In the genomic region with DNA sequence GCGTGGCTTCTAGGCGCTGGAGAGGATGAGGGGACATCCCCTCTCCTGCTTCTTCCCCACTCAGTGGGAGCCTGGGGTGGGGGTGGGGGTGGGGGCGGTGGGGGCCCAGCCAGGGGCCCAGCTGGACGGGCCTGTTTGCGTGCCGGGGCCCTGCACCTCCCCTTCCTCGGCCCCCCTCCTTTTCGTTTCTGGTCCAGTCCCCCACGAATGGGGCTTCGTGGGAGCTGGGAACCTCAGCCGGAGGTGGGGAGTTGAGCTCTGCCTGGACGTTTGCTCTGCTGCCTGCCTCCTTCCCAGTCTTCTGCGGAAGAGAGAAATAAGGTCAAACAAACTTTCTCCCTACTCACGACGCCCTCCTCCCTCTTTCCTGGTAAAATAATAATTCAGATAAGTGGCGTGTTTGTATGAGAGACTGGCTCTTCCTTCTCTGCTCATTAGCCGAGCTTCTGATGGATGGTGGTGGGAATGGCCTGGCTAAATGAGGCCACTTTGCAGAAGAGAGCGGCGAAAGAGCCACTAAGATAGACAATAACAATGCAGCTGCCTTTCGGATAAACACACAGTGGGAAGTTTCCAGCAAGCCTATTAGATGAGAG, we compare ENCODE assay signal across 8 cellular contexts. TPM values are rescaled to one million over a fixed set of nuclear protein-coding genes. Genes with fewer than 3 reads are reported as not detected.
DNase-seq lines count a peak whose midpoint lies in the region; ATAC-seq and TF ChIP-seq lines count a peak whose summit lies in the region.

No MANE protein-coding gene starts in this region.

- H3K36me3 ChIP-seq in HAP-1 (replicated peaks) (peaks cover 41% of the 10 kb centered on the region), hepatocyte (replicated peaks; ENCODE audit: insufficient read depth, low read depth) (no peaks in the 10 kb centered on the region)

- H3K4me3 ChIP-seq in HAP-1 (peak overlapping the region; percentile 57), hepatocyte (peak overlapping the region; percentile 93)

- H3K9me2 ChIP-seq in hepatocyte (replicated peaks; ENCODE audit: insufficient read depth) = no peaks in the 10 kb centered on the region

- H3K9me3 ChIP-seq in HAP-1 = no peaks in the 10 kb centered on the region
- H3K9me3 ChIP-seq in hepatocyte (ENCODE audit: low read depth) = no peaks in the 10 kb centered on the region

- no peak for TF ChIP-seq CTCF in hepatocyte (IDR thresholded peaks at IDR 0.05; ENCODE audit: poor library complexity)

- H3K79me2 ChIP-seq in hepatocyte = peaks cover 45% of the 10 kb centered on the region

- H4K20me1 ChIP-seq in hepatocyte (ENCODE audit: insufficient read depth, poor library complexity, severe bottlenecking) = peaks cover 9% of the 10 kb centered on the region

- in situ Hi-C loops in HAP-1 (cut with MboI; ENCODE audit: low sequenced_read_pairs) = no loop called here

- ATAC-seq in GM21360 (IDR thresholded peaks at IDR 0.05; ENCODE audit: unreplicated experiment) = no peak

- H3K27me3 ChIP-seq in HAP-1 (ENCODE audit: low read depth) (no peaks in the 10 kb centered on the region), hepatocyte (no peaks in the 10 kb centered on the region)

- H2AFZ ChIP-seq in hepatocyte = peak overlapping the region; percentile 89

- H3K4me1 ChIP-seq in HAP-1 = peaks cover 13% of the 10 kb centered on the region
- peaks cover 16% of the 10 kb centered on the region for H3K4me1 ChIP-seq in hepatocyte (ENCODE audit: insufficient read depth)

- WGBS in hepatocyte (ENCODE audit: low lambda C conversion rate, missing lambda C conversion rate) = 2% methylated on average over 17 of the region's 20 CpGs

- peak; percentile 58 for DNase-seq in D341Med (ENCODE audit: low spot score)
- peak; percentile 27 to 32 for DNase-seq in HAP-1 (ENCODE audit: low spot score in 2 of 2)
- DNase-seq in NCI-H69 (lab: John Stamatoyannopoulos, UW) = peak; percentile 55
- DNase-seq in hepatocyte (ENCODE audit: low spot score) = peak; percentile 48
- peak; percentile 76 for DNase-seq in retina
- DNase-seq in GM19240 (ENCODE audit: insufficient read length, low spot score) = no peak

- H3K4me2 ChIP-seq in hepatocyte = peak overlapping the region; percentile 79

- peak overlapping the region; percentile 37 for H3K27ac ChIP-seq in angular gyrus (ENCODE audit: low read depth, low read length)
- H3K27ac ChIP-seq in hepatocyte = peak overlapping the region; percentile 96

RNA-seq across cellular contexts. Expression of gene MTA3, which starts 0.8 kb away (rescaled TPM):
- 34.6 and 38.7 TPM in 2 replicates for total RNA-seq in hepatocyte
- polyA plus RNA-seq in hepatocyte = 36.1 and 44.3 TPM in 2 replicates
